10 cellular contexts compared by ENCODE assay signal in the genomic region with DNA sequence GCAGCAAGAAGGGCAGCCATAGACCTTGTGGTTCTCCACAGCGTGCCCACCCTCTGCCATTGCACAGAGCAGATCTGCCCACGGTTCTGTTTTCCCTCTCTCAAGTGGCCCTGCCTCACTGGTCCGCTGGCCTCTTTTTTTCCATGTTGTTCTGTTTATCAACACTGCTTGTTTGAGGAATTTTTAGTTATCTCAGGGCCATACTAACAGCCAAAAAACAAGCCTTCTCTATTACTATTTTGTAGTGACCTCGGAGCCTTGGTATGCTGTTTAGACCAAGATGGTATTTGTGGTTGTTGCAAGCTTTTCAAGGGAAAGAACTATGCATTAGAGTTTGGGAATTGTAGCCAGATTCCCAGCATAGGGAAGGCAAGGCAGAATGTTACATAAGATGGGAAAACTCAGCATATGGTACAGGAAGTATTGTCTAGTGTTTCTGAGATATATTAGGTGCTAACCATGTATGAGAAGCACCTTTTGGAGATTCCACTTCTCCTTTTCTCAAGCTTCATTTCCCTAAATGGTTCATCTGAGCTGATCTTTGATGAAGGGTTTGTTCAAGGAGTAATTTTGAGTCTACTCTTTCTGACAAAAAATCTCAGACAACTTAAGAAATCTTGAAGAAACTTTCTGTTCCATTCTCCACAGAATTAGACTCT. TPM values are rescaled to one million over a fixed set of nuclear protein-coding genes. Genes with fewer than 3 reads are reported as not detected.
DNase-seq lines count a peak whose midpoint lies in the region; ATAC-seq and TF ChIP-seq lines count a peak whose summit lies in the region.
"Had no signal": no experiment of that assay in that cellular context is flagged by ENCODE, and none has a peak within 500 bp of the region (broad histone marks: within the 10 kb centered on the region; RNA-seq: fewer than 3 reads in every experiment).

No MANE protein-coding gene starts in this region.

- no peak overlapping the region for H3K4me3 ChIP-seq in endodermal cell (ENCODE audit: low read length)
- no peak overlapping the region for H3K4me3 ChIP-seq in CD8-positive, alpha-beta T cell (ENCODE audit: low read depth, low read length)
- no peak overlapping the region for H3K4me3 ChIP-seq in esophagus squamous epithelium
- no peak overlapping the region for H3K4me3 ChIP-seq in breast epithelium
- H3K4me3 ChIP-seq: neural progenitor cell had no signal

- H3K4me1 ChIP-seq in endodermal cell (ENCODE audit: control insufficient read depth, insufficient read depth, low read length) (peaks cover 5% of the 10 kb centered on the region), esophagus squamous epithelium (no peaks in the 10 kb centered on the region), breast epithelium (no peaks in the 10 kb centered on the region)
- no peaks in the 10 kb centered on the region for H3K4me1 ChIP-seq in CD8-positive, alpha-beta T cell (ENCODE audit: insufficient read depth, low read length)
- H3K4me1 ChIP-seq: neural progenitor cell had no signal

- TF ChIP-seq POLR2A in esophagus squamous epithelium (IDR thresholded peaks at IDR 0.05) (no peak), breast epithelium (IDR thresholded peaks at IDR 0.05) (no peak)

- no peak overlapping the region for H3K9ac ChIP-seq in endodermal cell (ENCODE audit: extremely low read depth, low read length, poor library complexity, severe bottlenecking)
- H3K9ac ChIP-seq: neural progenitor cell had no signal

- no peaks in the 10 kb centered on the region for H3K27me3 ChIP-seq in endodermal cell (ENCODE audit: control insufficient read depth, insufficient read depth, low read length, poor library complexity, severe bottlenecking)
- H3K27me3 ChIP-seq in CD8-positive, alpha-beta T cell (ENCODE audit: insufficient read depth, low read length), result no peaks in the 10 kb centered on the region
- no peaks in the 10 kb centered on the region for H3K27me3 ChIP-seq in esophagus squamous epithelium
- H3K27me3 ChIP-seq in breast epithelium, result no peaks in the 10 kb centered on the region
- H3K27me3 ChIP-seq: neural progenitor cell had no signal

- TF ChIP-seq CTCF in endodermal cell (conservative IDR thresholded peaks at IDR 0.05) (no peak), osteocyte (IDR thresholded peaks at IDR 0.05) (no peak), esophagus squamous epithelium (IDR thresholded peaks at IDR 0.05) (no peak), breast epithelium (IDR thresholded peaks at IDR 0.05) (no peak)
- no peak for TF ChIP-seq CTCF in CD8-positive, alpha-beta T cell (IDR thresholded peaks at IDR 0.05)

- H3K4me1 Mint-ChIP-seq in endodermal cell (peaks cover 9% of the 10 kb centered on the region), osteocyte (ENCODE audit: unreplicated experiment) (peaks cover 23% of the 10 kb centered on the region)
- peaks cover 12% of the 10 kb centered on the region for H3K4me1 Mint-ChIP-seq in CD8-positive, alpha-beta T cell (ENCODE audit: low read depth)
- H3K4me1 Mint-ChIP-seq: neural progenitor cell had no signal

- intact Hi-C loops in CD8-positive, alpha-beta T cell (cut with DNase I, micrococcal nuclease), result no loop called here
- intact Hi-C loops in esophagus squamous epithelium (cut with DNase I), result loop anchor here (5.0 kb wide), 1 partner anchor 158 kb away; no protein-coding TSS in a partner anchor
- intact Hi-C loops in breast epithelium (cut with DNase I; ENCODE audit: low total_unique reads), result loop anchor here (5.0 to 10.0 kb wide), 2 partner anchors 155 to 592 kb away; no protein-coding TSS in a partner anchor

- CTCF ChIA-PET in CD8-positive, alpha-beta T cell (lab: Charles Lee), result interaction anchor here (0.8 to 12.2 kb wide), 11 partner anchors 12 to 170 kb away, joined by 3 to 254 read pairs (median 4); no protein-coding TSS in a partner anchor

- peak; percentile 78 for DNase-seq in GM03348 (ENCODE audit: low spot score)
- peak; percentile 69 for DNase-seq in MV-4-11 (lab: John Stamatoyannopoulos, UW)
- DNase-seq in endodermal cell, result no peak
- DNase-seq in osteocyte (ENCODE audit: extremely low spot score, unreplicated experiment), result no peak
- DNase-seq in CD8-positive, alpha-beta T cell, result no peak
- DNase-seq in esophagus squamous epithelium (lab: John Stamatoyannopoulos, UW), result no peak
- DNase-seq in breast epithelium (ENCODE audit: low spot score in 2 of 2), result no peak
- DNase-seq in NCI-H1930 (lab: John Stamatoyannopoulos, UW), result no peak

- no peak for ATAC-seq in CD8-positive, alpha-beta T cell

- H3K27ac ChIP-seq in endodermal cell (ENCODE audit: low read depth, low read length) (no peak overlapping the region), esophagus squamous epithelium (no peak overlapping the region), breast epithelium (no peak overlapping the region)
- H3K27ac ChIP-seq in CD8-positive, alpha-beta T cell (ENCODE audit: low read depth, low read length), result no peak overlapping the region
- H3K27ac ChIP-seq: neural progenitor cell had no signal

- H3K36me3 Mint-ChIP-seq in endodermal cell (ENCODE audit: low read depth) (peaks cover 55% of the 10 kb centered on the region), osteocyte (ENCODE audit: unreplicated experiment) (peaks cover 34% of the 10 kb centered on the region)
- peaks cover 72% of the 10 kb centered on the region for H3K36me3 Mint-ChIP-seq in CD8-positive, alpha-beta T cell

- POLR2A ChIA-PET in CD8-positive, alpha-beta T cell (lab: Charles Lee), result interaction anchor here (1.1 kb wide), 1 partner anchor 97 kb away, joined by 3 read pairs; a partner anchor contains a TSS

- H3K4me3 Mint-ChIP-seq in endodermal cell, result no peak overlapping the region
- H3K4me3 Mint-ChIP-seq in osteocyte (ENCODE audit: unreplicated experiment), result no peak overlapping the region
- no peak overlapping the region for H3K4me3 Mint-ChIP-seq in CD8-positive, alpha-beta T cell
- H3K4me3 Mint-ChIP-seq: activated naive CD4-positive, alpha-beta T cell treated with anti-CD3 and anti-CD28 coated beads, Interleukin-2, amount 50 U/mL, for 24 hours; neural progenitor cell had no signal

- peak overlapping the region; percentile 79 for H3K27ac Mint-ChIP-seq in endodermal cell
- peak overlapping the region; percentile 64 for H3K27ac Mint-ChIP-seq in osteocyte (ENCODE audit: unreplicated experiment)
- H3K27ac Mint-ChIP-seq in CD8-positive, alpha-beta T cell, result no peak overlapping the region
- H3K27ac Mint-ChIP-seq: activated naive CD4-positive, alpha-beta T cell treated with anti-CD3 and anti-CD28 coated beads, Interleukin-2, amount 50 U/mL, for 24 hours; neural progenitor cell had no signal

- H3K36me3 ChIP-seq in endodermal cell (ENCODE audit: control insufficient read depth, insufficient read depth, low read length) (peaks cover 77% of the 10 kb centered on the region), esophagus squamous epithelium (peaks cover 0 to 97% (median 23%) of the 10 kb centered on the region in 3 donors), breast epithelium (peaks cover 6% of the 10 kb centered on the region)
- H3K36me3 ChIP-seq in CD8-positive, alpha-beta T cell (ENCODE audit: insufficient read depth, low read length), result peaks cover 36% of the 10 kb centered on the region

- H3K27me3 Mint-ChIP-seq in endodermal cell (ENCODE audit: insufficient read depth), result no peaks in the 10 kb centered on the region
- H3K27me3 Mint-ChIP-seq in osteocyte (ENCODE audit: unreplicated experiment), result no peaks in the 10 kb centered on the region
- H3K27me3 Mint-ChIP-seq in CD8-positive, alpha-beta T cell (ENCODE audit: low read depth), result no peaks in the 10 kb centered on the region
- H3K27me3 Mint-ChIP-seq: activated naive CD4-positive, alpha-beta T cell treated with anti-CD3 and anti-CD28 coated beads, Interleukin-2, amount 50 U/mL, for 24 hours had no signal

- no peaks in the 10 kb centered on the region for H3K9me3 ChIP-seq in endodermal cell (ENCODE audit: control insufficient read depth, low read length)
- H3K9me3 ChIP-seq in CD8-positive, alpha-beta T cell (ENCODE audit: low read length), result no peaks in the 10 kb centered on the region
- H3K9me3 ChIP-seq in esophagus squamous epithelium, result no peaks in the 10 kb centered on the region
- no peaks in the 10 kb centered on the region for H3K9me3 ChIP-seq in breast epithelium

- no peaks in the 10 kb centered on the region for H3K9me3 Mint-ChIP-seq in endodermal cell
- H3K9me3 Mint-ChIP-seq in osteocyte (ENCODE audit: unreplicated experiment), result no peaks in the 10 kb centered on the region
- H3K9me3 Mint-ChIP-seq in CD8-positive, alpha-beta T cell, result no peaks in the 10 kb centered on the region
- H3K9me3 Mint-ChIP-seq: activated naive CD4-positive, alpha-beta T cell treated with anti-CD3 and anti-CD28 coated beads, Interleukin-2, amount 50 U/mL, for 24 hours; neural progenitor cell had no signal

- WGBS in endodermal cell (ENCODE audit: insufficient coverage in 1 of 2, insufficient read length in 1 of 2), 2 experiments, result 87 to 89% methylated on average over 3 to 4 of the region's 4 CpGs
- WGBS in esophagus squamous epithelium, 2 donors, result 69 to 73% methylated on average over 3 to 4 of the region's 4 CpGs

RNA-seq across cellular contexts. Expression of a gene that starts 54.3 kb away (rescaled TPM):
- 10 to 100 TPM; 56.7 to 59.9 TPM for total RNA-seq in endodermal cell
- polyA plus RNA-seq in endodermal cell (2013, experiment 1 of 2), result 27.4 TPM
- polyA plus RNA-seq in endodermal cell (2013, experiment 2 of 2), result 25.6 TPM
- total RNA-seq in osteocyte, result 45.4 and 51.5 TPM in 2 replicates
- total RNA-seq in CD8-positive, alpha-beta T cell, result 100 to 1,000 TPM; 120 to 136 TPM
- 10 to 100 TPM; 17.4 to 45.4 (median 31.1) TPM for total RNA-seq in esophagus squamous epithelium
- 10 to 100 TPM; 37.4 to 47.5 (median 40.0) TPM for total RNA-seq in breast epithelium

Comparison
In these comparisons a context has a peak if more than half of its experiments do, and no peak if none do; other contexts are left out.
1. DNase-seq: peak in GM03348 (single experiment) and MV-4-11 (single experiment); none in endodermal cell (single experiment), osteocyte (single experiment), CD8-positive, alpha-beta T cell (0 of 7), esophagus squamous epithelium (single experiment), breast epithelium (0 of 2) and NCI-H1930 (0 of 2).
2. intact Hi-C loops: an anchor here in esophagus squamous epithelium (5.0 kb wide) and breast epithelium (5.0 to 10.0 kb wide); none called in CD8-positive, alpha-beta T cell.